26 cellular contexts compared by ENCODE assay signal in the genomic region with DNA sequence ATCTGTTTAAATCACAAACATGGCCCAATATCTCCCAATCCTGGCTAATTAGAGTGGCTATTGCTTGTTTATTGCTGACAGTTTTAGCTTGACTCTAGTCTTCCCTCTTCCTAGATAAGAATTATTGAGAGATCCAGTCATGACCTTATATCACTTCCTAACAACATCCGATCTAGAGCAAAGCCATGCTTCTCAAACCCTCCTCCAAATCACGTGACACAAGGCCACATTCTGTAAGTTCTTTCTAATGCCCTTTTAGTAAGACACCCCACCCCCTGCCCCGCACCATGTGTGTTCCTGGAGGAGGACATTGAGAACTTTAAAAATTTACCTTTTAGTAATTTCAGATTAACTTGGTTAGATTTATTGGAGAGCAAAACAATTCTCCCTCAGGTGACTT. TPM values are rescaled to one million over a fixed set of nuclear protein-coding genes. Genes with fewer than 3 reads are reported as not detected.
"Had no signal": no experiment of that assay in that cellular context is flagged by ENCODE, and none has a peak within 500 bp of the region (broad histone marks: within the 10 kb centered on the region; RNA-seq: fewer than 3 reads in every experiment).

No MANE protein-coding gene starts in this region.

- H3K9me3 ChIP-seq: body of pancreas, heart left ventricle, testis, transverse colon had no signal

- H3K4me3 ChIP-seq: body of pancreas, dorsolateral prefrontal cortex, heart left ventricle, testis, transverse colon had no signal

- H3K27ac ChIP-seq: body of pancreas, dorsolateral prefrontal cortex, heart left ventricle, testis, transverse colon, VCaP had no signal

- ATAC-seq: body of pancreas; heart left ventricle; naive thymus-derived CD8-positive, alpha-beta T cell; right cardiac atrium had no signal

- DNase-seq: activated CD4-positive, alpha-beta T cell treated with anti-CD3 and anti-CD28 coated beads for 4 hours; activated CD4-positive, alpha-beta T cell treated with anti-CD3 and anti-CD28 coated beads, Interleukin-2, amount 50 U/mL, for 4 hours; activated CD8-positive, alpha-beta memory T cell treated with anti-CD3 and anti-CD28 coated beads for 24 hours; activated effector memory CD4-positive, alpha-beta T cell treated with Interleukin-2 at 50 U/mL for 16 hours; activated naive CD4-positive, alpha-beta T cell treated with Interleukin-2 at 50 U/mL for 16 hours; anterior cingulate cortex; body of pancreas; dorsolateral prefrontal cortex; effector memory CD4-positive, alpha-beta T cell; heart left ventricle; hypothalamus; naive thymus-derived CD8-positive, alpha-beta T cell; occipital lobe; posterior cingulate gyrus; right cardiac atrium; stimulated activated CD4-positive, alpha-beta T cell treated with anti-CD3 and anti-CD28 coated beads, Interleukin-12 subunit alpha, Interleukin-12 subunit beta, amount 100 ng/mL, for 4 hours; stimulated activated CD4-positive, alpha-beta T cell treated with anti-CD3 and anti-CD28 coated beads, Interleukin-4, amount 100 ng/mL, for 1 hour; stimulated activated naive CD8-positive, alpha-beta T cell treated with anti-CD3 and anti-CD28 coated beads, Interleukin-15, Interleukin-2, amounts not matched to agents 100 U/mL and 50 U/mL, for 24 hours; T-helper 2 cell; testis; transverse colon had no signal

- H3K36me3 ChIP-seq: heart left ventricle, transverse colon had no signal

- H3K27me3 ChIP-seq: body of pancreas, dorsolateral prefrontal cortex, testis, transverse colon had no signal

- FAIRE-seq: colon had no signal

- H3K4me1 ChIP-seq: body of pancreas, heart left ventricle, testis had no signal

RNA-seq across cellular contexts. Expression of a gene that starts 40.6 kb away (rescaled TPM):
- total RNA-seq: fibroblast of villous mesenchyme; naive thymus-derived CD8-positive, alpha-beta T cell; neural crest cell; right cardiac atrium; skeletal muscle tissue had no signal
- polyA plus RNA-seq: heart left ventricle; naive thymus-derived CD8-positive, alpha-beta T cell; right cardiac atrium had no signal
